9 cellular contexts compared by ENCODE assay signal in the genomic region with DNA sequence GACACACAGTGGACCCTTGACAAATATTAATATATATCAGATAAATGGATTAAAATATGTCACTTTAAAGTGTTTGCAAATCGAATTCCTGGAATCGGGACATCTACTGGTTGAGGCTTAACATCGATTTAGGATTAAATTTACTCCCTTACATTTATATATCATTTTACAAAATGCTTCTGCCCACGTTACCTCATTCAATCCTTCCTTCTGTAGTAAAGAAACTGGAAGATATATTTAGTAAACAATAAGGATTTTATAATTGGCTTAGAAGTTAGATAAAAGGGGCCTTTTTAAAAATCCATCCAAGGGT. TPM values are rescaled to one million over a fixed set of nuclear protein-coding genes. Genes with fewer than 3 reads are reported as not detected.
A peak's percentile ranks its signal among the peaks of the same experiment; 100 is the strongest.
DNase-seq lines count a peak whose midpoint lies in the region; ATAC-seq and TF ChIP-seq lines count a peak whose summit lies in the region.
"Had no signal": no experiment of that assay in that cellular context is flagged by ENCODE, and none has a peak within 500 bp of the region (broad histone marks: within the 10 kb centered on the region; RNA-seq: fewer than 3 reads in every experiment).

No MANE protein-coding gene starts in this region.

- H3K27me3 ChIP-seq in iPS-15b (ENCODE audit: control insufficient read depth, insufficient read depth, low read length) = no peaks in the 10 kb centered on the region
- no peaks in the 10 kb centered on the region for H3K27me3 ChIP-seq in stomach

- peak; percentile 25 for DNase-seq in NCI-H82 (lab: John Stamatoyannopoulos, UW)
- DNase-seq in NCI-H82 treated with DMSO at 0.1 percent for 48 hours (lab: John Stamatoyannopoulos, UW; ENCODE audit: unreplicated experiment) = no peak
- no peak for DNase-seq in activated CD8-positive, alpha-beta T cell treated with anti-CD3 and anti-CD28 coated beads, Interleukin-2, amount 10 ng/mL, durations not matched to agents 7 days and 5 days
- DNase-seq in stomach = no peak
- no peak for DNase-seq in NCI-H2171 treated with DMSO at 0.1 percent for 48 hours (lab: John Stamatoyannopoulos, UW)
- no peak for DNase-seq in germinal center (ENCODE audit: low spot score)

- H3K4me3 ChIP-seq in iPS-15b (ENCODE audit: low read depth, low read length) (peak overlapping the region; percentile 91), stomach (peak overlapping the region; percentile 74 to 95 (median 94))

- H3K36me3 Mint-ChIP-seq in activated CD8-positive, alpha-beta T cell treated with anti-CD3 and anti-CD28 coated beads, Interleukin-2, amount 10 ng/mL, durations not matched to agents 7 days and 5 days (ENCODE audit: low read depth) = peaks cover 11% of the 10 kb centered on the region

- TF ChIP-seq EP300 in stomach (IDR thresholded peaks at IDR 0.05) = no peak

- no peak for TF ChIP-seq CTCF in stomach (IDR thresholded peaks at IDR 0.05)

- POLR2A ChIA-PET in activated CD8-positive, alpha-beta T cell treated with anti-CD3 and anti-CD28 coated beads, Interleukin-2, amount 10 ng/mL, durations not matched to agents 7 days and 5 days (lab: Charles Lee) = interaction anchor here (0.8 to 4.0 kb wide), 4 partner anchors 9 to 121 kb away, joined by 3 to 59 read pairs (median 4); partner anchors contain the start of gene RNU5B-1

- CTCF ChIA-PET in activated CD8-positive, alpha-beta T cell treated with anti-CD3 and anti-CD28 coated beads, Interleukin-2, amount 10 ng/mL, durations not matched to agents 7 days and 5 days (lab: Charles Lee) = interaction anchor here (1.0 to 1.3 kb wide), 2 partner anchors 28 to 1030 kb away, joined by 3 read pairs; no protein-coding TSS in a partner anchor

- H3K9me3 Mint-ChIP-seq in activated CD8-positive, alpha-beta T cell treated with anti-CD3 and anti-CD28 coated beads, Interleukin-2, amount 10 ng/mL, durations not matched to agents 7 days and 5 days (ENCODE audit: insufficient read depth) = no peaks in the 10 kb centered on the region

- H3K4me1 ChIP-seq in iPS-15b (ENCODE audit: control insufficient read depth, insufficient read depth, low read length) (no peaks in the 10 kb centered on the region), stomach (peaks cover 14 to 58% (median 33%) of the 10 kb centered on the region in 4 donors)

- H3K27ac ChIP-seq in stomach = peak overlapping the region in 4 of 5 donors; percentile 92 to 97 (median 96)

- H3K9ac ChIP-seq in iPS-15b (ENCODE audit: low read depth, low read length) = peak overlapping the region; percentile 87

- no peak for TF ChIP-seq POLR2A in stomach (IDR thresholded peaks at IDR 0.05)

- intact Hi-C loops in stomach (cut with DNase I; ENCODE audit: low total_unique reads) = no loop called here

- no peaks in the 10 kb centered on the region for H3K27me3 Mint-ChIP-seq in activated CD8-positive, alpha-beta T cell treated with anti-CD3 and anti-CD28 coated beads, Interleukin-2, amount 10 ng/mL, durations not matched to agents 7 days and 5 days (ENCODE audit: low read depth)

- H3K9me3 ChIP-seq in iPS-15b (ENCODE audit: control insufficient read depth, insufficient read depth, low read length) = no peaks in the 10 kb centered on the region
- H3K9me3 ChIP-seq in stomach = no peaks in the 10 kb centered on the region

- peaks cover 3% of the 10 kb centered on the region for H3K36me3 ChIP-seq in iPS-15b (ENCODE audit: control insufficient read depth, insufficient read depth, low read length)
- H3K36me3 ChIP-seq in stomach = peaks cover 4 to 25% (median 22%) of the 10 kb centered on the region in 4 donors

- peak overlapping the region; percentile 97 for H3K4me3 Mint-ChIP-seq in activated CD8-positive, alpha-beta T cell treated with anti-CD3 and anti-CD28 coated beads, Interleukin-2, amount 10 ng/mL, durations not matched to agents 7 days and 5 days

- peak overlapping the region; percentile 90 for H3K27ac Mint-ChIP-seq in activated CD8-positive, alpha-beta T cell treated with anti-CD3 and anti-CD28 coated beads, Interleukin-2, amount 10 ng/mL, durations not matched to agents 7 days and 5 days

- WGBS in stomach, 5 donors = 0 to 4% (median 3%) methylated on average over 4 of the region's 4 CpGs

- peaks cover 29% of the 10 kb centered on the region for H3K4me1 Mint-ChIP-seq in activated CD8-positive, alpha-beta T cell treated with anti-CD3 and anti-CD28 coated beads, Interleukin-2, amount 10 ng/mL, durations not matched to agents 7 days and 5 days (ENCODE audit: low read depth)

- no peak for ATAC-seq in activated CD8-positive, alpha-beta T cell treated with anti-CD3 and anti-CD28 coated beads, Interleukin-2, amount 10 ng/mL, durations not matched to agents 7 days and 5 days
- ATAC-seq in HG02885 (IDR thresholded peaks at IDR 0.05; ENCODE audit: poor library complexity, unreplicated experiment) = no peak

RNA-seq across cellular contexts. Expression of gene CLPX, which starts 1.3 kb away (rescaled TPM):
- total RNA-seq in activated CD8-positive, alpha-beta T cell treated with anti-CD3 and anti-CD28 coated beads, Interleukin-2, amount 10 ng/mL, durations not matched to agents 7 days and 5 days = 10 to 100 TPM; 40.5 to 42.9 TPM
- 100 to 1,000 TPM in 1 of 5 donors, 10 to 100 TPM in 4; 28.6 to 121 (median 85.9) TPM for total RNA-seq in stomach
- 10 to 100 TPM; 11.1 to 17.7 (median 11.1) TPM for polyA plus RNA-seq in stomach

RNA-seq across cellular contexts. Expression of gene CILP, which starts 27.5 kb away (rescaled TPM):
- total RNA-seq in activated CD8-positive, alpha-beta T cell treated with anti-CD3 and anti-CD28 coated beads, Interleukin-2, amount 10 ng/mL, durations not matched to agents 7 days and 5 days = under 1 TPM; 0.05 to 0.08 TPM
- total RNA-seq in stomach = 10 to 100 TPM in 3 of 5 donors, 1 to 10 TPM in 2; 1.8 to 28.7 (median 14.3) TPM
- polyA plus RNA-seq in stomach = 1 to 10 TPM in 2 of 3 donors, under 1 TPM in 1; 0.76 to 1.9 (median 1.8) TPM
- total RNA-seq: dermis microvascular lymphatic vessel endothelial cell had no signal

RNA-seq across cellular contexts. Expression of gene PDCD7, which starts 50.2 kb away (rescaled TPM):
- 10 to 100 TPM; 31.5 to 34.9 TPM for total RNA-seq in activated CD8-positive, alpha-beta T cell treated with anti-CD3 and anti-CD28 coated beads, Interleukin-2, amount 10 ng/mL, durations not matched to agents 7 days and 5 days
- 100 to 1,000 TPM in 1 of 5 donors, 10 to 100 TPM in 4; 12.7 to 127 (median 31.5) TPM for total RNA-seq in stomach
- polyA plus RNA-seq in stomach = 10 to 100 TPM; 10.7 to 16.6 (median 12.4) TPM
